Comparison of ENCODE assay signal across 21 cellular contexts in the genomic region with DNA sequence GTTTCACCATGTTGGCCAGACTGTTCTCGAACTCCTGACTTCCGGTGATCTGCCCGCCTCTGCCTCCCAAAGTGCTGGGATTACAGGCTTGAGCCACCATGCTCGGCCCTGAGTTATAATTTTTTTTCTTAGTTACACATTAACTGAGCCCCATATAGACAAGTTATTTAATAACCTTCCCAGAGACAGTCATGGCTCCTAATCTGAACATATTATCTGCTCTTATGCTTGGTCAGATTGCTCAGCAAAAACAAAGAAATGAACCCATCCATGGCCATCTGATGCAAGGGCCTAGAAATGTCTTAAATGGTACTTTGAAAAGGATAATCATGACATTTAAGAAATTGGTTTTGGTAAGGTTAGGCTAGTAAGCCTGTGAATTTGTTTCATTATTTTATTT. TPM values are rescaled to one million over a fixed set of nuclear protein-coding genes. Genes with fewer than 3 reads are reported as not detected.
DNase-seq lines count a peak whose midpoint lies in the region; ATAC-seq and TF ChIP-seq lines count a peak whose summit lies in the region.
"Had no signal": no experiment of that assay in that cellular context is flagged by ENCODE, and none has a peak within 500 bp of the region (broad histone marks: within the 10 kb centered on the region; RNA-seq: fewer than 3 reads in every experiment).

No MANE protein-coding gene starts in this region.

- TF ChIP-seq CTCF in 22Rv1 (IDR thresholded peaks at IDR 0.05) (no peak), WTC11 (IDR thresholded peaks at IDR 0.05) (no peak)

- DNase-seq in DMS53 (lab: John Stamatoyannopoulos, UW) (peak; percentile 62), WTC11 (ENCODE audit: low spot score) (no peak), kidney tubule cell (ENCODE audit: low spot score) (peak; percentile 4), NOMO-1 treated with dmso at 0.1 percent for 144 hours (lab: John Stamatoyannopoulos, UW; ENCODE audit: unreplicated experiment) (no peak)
- DNase-seq in activated CD4-positive, alpha-beta T cell treated with anti-CD3 and anti-CD28 coated beads for 36 hours = no peak
- DNase-seq: ACHN; BE2C; C1 segment of cervical spinal cord; CD4-positive, CD25-positive, alpha-beta regulatory T cell; CD8-positive, alpha-beta memory T cell; COR-L47; DMS79 treated with DMSO at 0.1 percent for 48 hours; GF-D8; GM23248; HCEC 1CT had no signal

- CTCF ChIA-PET in WTC11 (lab: Charles Lee) = interaction anchor here (0.6 kb wide), 1 partner anchor 13 kb away, joined by 3 read pairs; a partner anchor contains a TSS
- CTCF ChIA-PET in activated CD4-positive, alpha-beta T cell treated with anti-CD3 and anti-CD28 coated beads for 36 hours (lab: Charles Lee) = interaction anchor here (1.6 kb wide), 1 partner anchor 75 kb away, joined by 3 read pairs; no protein-coding TSS in a partner anchor

- no peaks in the 10 kb centered on the region for H3K36me3 Mint-ChIP-seq in WTC11
- H3K36me3 Mint-ChIP-seq in activated CD4-positive, alpha-beta T cell treated with anti-CD3 and anti-CD28 coated beads for 36 hours (ENCODE audit: low read depth) = no peaks in the 10 kb centered on the region
- H3K36me3 Mint-ChIP-seq: CD8-positive, alpha-beta memory T cell had no signal

- POLR2A ChIA-PET in WTC11 (lab: Charles Lee) = no interaction called here
- POLR2A ChIA-PET in activated CD4-positive, alpha-beta T cell treated with anti-CD3 and anti-CD28 coated beads for 36 hours (lab: Charles Lee) = no interaction called here

- no peak overlapping the region for H3K27ac Mint-ChIP-seq in WTC11
- H3K27ac Mint-ChIP-seq in activated CD4-positive, alpha-beta T cell treated with anti-CD3 and anti-CD28 coated beads for 36 hours = no peak overlapping the region
- H3K27ac Mint-ChIP-seq: CD4-positive, CD25-positive, alpha-beta regulatory T cell; CD8-positive, alpha-beta memory T cell had no signal

- peak overlapping the region; percentile 72 for H3K27ac ChIP-seq in 22Rv1
- H3K27ac ChIP-seq: GM23248, KMS-11 had no signal

- no peaks in the 10 kb centered on the region for H3K27me3 Mint-ChIP-seq in WTC11 (ENCODE audit: low read depth)
- H3K27me3 Mint-ChIP-seq in activated CD4-positive, alpha-beta T cell treated with anti-CD3 and anti-CD28 coated beads for 36 hours = no peaks in the 10 kb centered on the region
- H3K27me3 Mint-ChIP-seq: CD4-positive, CD25-positive, alpha-beta regulatory T cell had no signal

- no peaks in the 10 kb centered on the region for H3K9me3 Mint-ChIP-seq in WTC11
- no peaks in the 10 kb centered on the region for H3K9me3 Mint-ChIP-seq in activated CD4-positive, alpha-beta T cell treated with anti-CD3 and anti-CD28 coated beads for 36 hours (ENCODE audit: low read depth)
- H3K9me3 Mint-ChIP-seq: CD4-positive, CD25-positive, alpha-beta regulatory T cell; CD8-positive, alpha-beta memory T cell had no signal

- no peaks in the 10 kb centered on the region for H3K4me1 Mint-ChIP-seq in WTC11
- H3K4me1 Mint-ChIP-seq in activated CD4-positive, alpha-beta T cell treated with anti-CD3 and anti-CD28 coated beads for 36 hours = no peaks in the 10 kb centered on the region
- H3K4me1 Mint-ChIP-seq: CD4-positive, CD25-positive, alpha-beta regulatory T cell; CD8-positive, alpha-beta memory T cell had no signal

- no peak overlapping the region for H3K4me3 Mint-ChIP-seq in WTC11
- no peak overlapping the region for H3K4me3 Mint-ChIP-seq in activated CD4-positive, alpha-beta T cell treated with anti-CD3 and anti-CD28 coated beads for 36 hours
- H3K4me3 Mint-ChIP-seq: CD4-positive, CD25-positive, alpha-beta regulatory T cell; CD8-positive, alpha-beta memory T cell had no signal

- no peak for ATAC-seq in WTC11
- ATAC-seq in HG02642 (IDR thresholded peaks at IDR 0.05; ENCODE audit: poor library complexity, unreplicated experiment) = no peak
- ATAC-seq in activated CD4-positive, alpha-beta T cell treated with anti-CD3 and anti-CD28 coated beads for 36 hours = no peak
- no peak for ATAC-seq in GM19452 (IDR thresholded peaks at IDR 0.05; ENCODE audit: unreplicated experiment)

- intact Hi-C loops in activated CD4-positive, alpha-beta T cell treated with anti-CD3 and anti-CD28 coated beads for 36 hours (cut with DNase I, micrococcal nuclease) = no loop called here

TF ChIP-seq in WTC11, 78 proteins besides CTCF, POLR2A, EP300 and RAD21:
- peak; percentile 46; the same call in 1 of the 2 replicates for TF ChIP-seq GABPB1 (CRISPR knock-in tag; IDR thresholded peaks at IDR 0.05)
- no peak for TF ChIP-seq PRRX2 (CRISPR knock-in tag; IDR thresholded peaks at IDR 0.05)

RNA-seq across cellular contexts. Expression of a gene that starts 13.0 kb away (rescaled TPM):
- 0.27 to 0.42 TPM (median 0.30 TPM) in 3 replicates for total RNA-seq in WTC11 (2021)
- total RNA-seq in activated CD4-positive, alpha-beta T cell treated with anti-CD3 and anti-CD28 coated beads for 36 hours = under 1 TPM; 0.25 TPM

RNA-seq across cellular contexts. Expression of a gene that starts 13.3 kb away (rescaled TPM):
- 12.8 to 14.2 TPM (median 13.4 TPM) in 3 replicates for total RNA-seq in WTC11 (2021)
- total RNA-seq in activated CD4-positive, alpha-beta T cell treated with anti-CD3 and anti-CD28 coated beads for 36 hours = 10 to 100 TPM; 25.3 to 27.9 TPM

RNA-seq across cellular contexts. Expression of a gene that starts 33.1 kb away (rescaled TPM):
- 0.11 to 0.44 TPM (median 0.20 TPM) in 3 replicates for total RNA-seq in WTC11 (2021)
- under 1 TPM; 0.46 to 0.66 TPM for total RNA-seq in activated CD4-positive, alpha-beta T cell treated with anti-CD3 and anti-CD28 coated beads for 36 hours
- total RNA-seq: A172, GM23248, H4 had no signal

Comparison
In these comparisons a context has a peak if more than half of its experiments do, and no peak if none do; other contexts are left out.
1. DNase-seq: peak in DMS53 (single experiment) and kidney tubule cell (single experiment); none in WTC11 (single experiment), NOMO-1 treated with dmso at 0.1 percent for 144 hours (single experiment) and activated CD4-positive, alpha-beta T cell treated with anti-CD3 and anti-CD28 coated beads for 36 hours (single experiment).